Comparison of ENCODE assay signal across 18 cellular contexts in genomic region chr7:112052993-112053392, GRCh38.
DNase-seq lines count a peak whose midpoint lies in the region; ATAC-seq and TF ChIP-seq lines count a peak whose summit lies in the region.
"Had no signal": no experiment of that assay in that cellular context is flagged by ENCODE, and none has a peak within 500 bp of the region (broad histone marks: within the 10 kb centered on the region; RNA-seq: fewer than 3 reads in every experiment).

No MANE protein-coding gene starts in this region.

- no peak for TF ChIP-seq CTCF in Caco-2 (IDR thresholded peaks at IDR 0.05; ENCODE audit: insufficient read depth in 1 of 2, low read depth in 1 of 2, low read length in 1 of 2, severe bottlenecking in 1 of 2, unreplicated experiment in 1 of 2)
- no peak for TF ChIP-seq CTCF in choroid plexus epithelial cell (conservative IDR thresholded peaks at IDR 0.05; ENCODE audit: low read depth, low read length)
- no peak for TF ChIP-seq CTCF in psoas muscle (IDR thresholded peaks at IDR 0.05)

- peaks cover 10% of the 10 kb centered on the region for H3K4me1 ChIP-seq in Caco-2
- H3K4me1 ChIP-seq in psoas muscle = peaks cover 47% of the 10 kb centered on the region

- no peak overlapping the region for H3K27ac ChIP-seq in psoas muscle

- H3K36me3 ChIP-seq in Caco-2 (ENCODE audit: control insufficient read depth, insufficient read depth, low read length) (no peaks in the 10 kb centered on the region), psoas muscle (ENCODE audit: insufficient read depth in 1 of 2, low read depth in 1 of 2) (no peaks in the 10 kb centered on the region)
- H3K36me3 ChIP-seq: BE2C had no signal

- no TSS peak for BruUV-seq in Caco-2 (replicated peaks; lab: Mats Ljungman, UMichigan)

- H3K4me1 Mint-ChIP-seq in Caco-2 (ENCODE audit: low read depth, unreplicated experiment) = peaks cover 16% of the 10 kb centered on the region
- H3K4me1 Mint-ChIP-seq in activated CD4-positive, alpha-beta T cell treated with anti-CD3 and anti-CD28 coated beads for 36 hours = peaks cover 3% of the 10 kb centered on the region

- POLR2A ChIA-PET in Caco-2 (lab: Charles Lee) = no interaction called here
- POLR2A ChIA-PET in HEK293T (lab: Yijun Ruan, JAX) = no interaction called here
- POLR2A ChIA-PET in activated CD4-positive, alpha-beta T cell treated with anti-CD3 and anti-CD28 coated beads for 36 hours (lab: Charles Lee) = no interaction called here

- H3K4me3 Mint-ChIP-seq in Caco-2 (ENCODE audit: unreplicated experiment) = peak overlapping the region; percentile 41
- H3K4me3 Mint-ChIP-seq in activated CD4-positive, alpha-beta T cell treated with anti-CD3 and anti-CD28 coated beads for 36 hours = no peak overlapping the region

- ATAC-seq in psoas muscle (peak; percentile 40 to 84 (median 70)), GM21786 (IDR thresholded peaks at IDR 0.05; ENCODE audit: unreplicated experiment) (no peak)
- ATAC-seq in activated CD4-positive, alpha-beta T cell treated with anti-CD3 and anti-CD28 coated beads for 36 hours = no peak
- ATAC-seq: K562, Panc1, SK-N-SH treated with all-trans-retinoic acid at 6 μM for 48 hours had no signal

- H3K27me3 ChIP-seq in Caco-2 (replicated peaks; ENCODE audit: control insufficient read depth, insufficient read depth, low read length) (no peaks in the 10 kb centered on the region), psoas muscle (ENCODE audit: insufficient read depth in 3 of 3, low read length in 2 of 3) (no peaks in the 10 kb centered on the region)
- H3K27me3 ChIP-seq: BE2C had no signal

- H3K27ac Mint-ChIP-seq in Caco-2 (ENCODE audit: unreplicated experiment) = no peak overlapping the region
- no peak overlapping the region for H3K27ac Mint-ChIP-seq in activated CD4-positive, alpha-beta T cell treated with anti-CD3 and anti-CD28 coated beads for 36 hours

- intact Hi-C loops in Caco-2 (cut with micrococcal nuclease; ENCODE audit: unreplicated experiment) (no loop called here), psoas muscle (cut with DNase I) (no loop called here)
- intact Hi-C loops in activated CD4-positive, alpha-beta T cell treated with anti-CD3 and anti-CD28 coated beads for 36 hours (cut with DNase I, micrococcal nuclease) = no loop called here

- DNase-seq in Caco-2 (no peak), HEK293T (ENCODE audit: extremely low spot score) (no peak), choroid plexus epithelial cell (ENCODE audit: low read depth) (peak; percentile 17), psoas muscle (no peak), kidney tubule cell (ENCODE audit: low spot score) (no peak)
- no peak for DNase-seq in activated CD4-positive, alpha-beta T cell treated with anti-CD3 and anti-CD28 coated beads for 36 hours
- DNase-seq: BE2C, DND-41, NCI-H1092 treated with DMSO at 0.1 percent for 48 hours, NCI-H1436 treated with DMSO at 0.1 percent for 48 hours, NCI-H1930, NCI-H510A, NCI-H748 treated with DMSO at 0.1 percent for 48 hours, SIG-M5 had no signal

- H3K4me3 ChIP-seq in Caco-2 (ENCODE audit: low read depth, low read length) = no peak overlapping the region
- H3K4me3 ChIP-seq in choroid plexus epithelial cell (ENCODE audit: low read depth, low read length) = no peak overlapping the region
- peak overlapping the region; percentile 20 for H3K4me3 ChIP-seq in psoas muscle
- H3K4me3 ChIP-seq: K562 had no signal

- H3K9me3 ChIP-seq in Caco-2 (no peaks in the 10 kb centered on the region), psoas muscle (no peaks in the 10 kb centered on the region)
- H3K9me3 ChIP-seq: BE2C had no signal

- H3K9me3 Mint-ChIP-seq in Caco-2 (ENCODE audit: unreplicated experiment) = no peaks in the 10 kb centered on the region
- no peaks in the 10 kb centered on the region for H3K9me3 Mint-ChIP-seq in activated CD4-positive, alpha-beta T cell treated with anti-CD3 and anti-CD28 coated beads for 36 hours (ENCODE audit: low read depth)

- no peaks in the 10 kb centered on the region for H3K27me3 Mint-ChIP-seq in Caco-2 (ENCODE audit: insufficient read depth, unreplicated experiment)
- no peaks in the 10 kb centered on the region for H3K27me3 Mint-ChIP-seq in activated CD4-positive, alpha-beta T cell treated with anti-CD3 and anti-CD28 coated beads for 36 hours

- H3K36me3 Mint-ChIP-seq in Caco-2 (ENCODE audit: insufficient read depth, unreplicated experiment) = no peaks in the 10 kb centered on the region
- no peaks in the 10 kb centered on the region for H3K36me3 Mint-ChIP-seq in activated CD4-positive, alpha-beta T cell treated with anti-CD3 and anti-CD28 coated beads for 36 hours (ENCODE audit: low read depth)

- WGBS in psoas muscle, 3 donors = 29 to 49% (median 37%) methylated on average over 1 of the region's 1 CpG

- CTCF ChIA-PET in Caco-2 (lab: Charles Lee) = no interaction called here
- CTCF ChIA-PET in HEK293T (lab: Yijun Ruan, JAX) = no interaction called here
- CTCF ChIA-PET in activated CD4-positive, alpha-beta T cell treated with anti-CD3 and anti-CD28 coated beads for 36 hours (lab: Charles Lee) = interaction anchor here (0.6 kb wide), 1 partner anchor 10 kb away, joined by 3 read pairs; no protein-coding TSS in a partner anchor

TF ChIP-seq in HEK293T, 16 proteins besides CTCF, POLR2A, EP300 and RAD21:
- TF ChIP-seq HDGF (IDR thresholded peaks at IDR 0.05; ENCODE audit: borderline replicate concordance) (no peak), PKNOX1 (IDR thresholded peaks at IDR 0.05) (peak; percentile 70)

Comparison
In these comparisons a context has a peak if more than half of its experiments do, and no peak if none do; other contexts are left out.
1. ATAC-seq: peak in psoas muscle (4 of 4); none in activated CD4-positive, alpha-beta T cell treated with anti-CD3 and anti-CD28 coated beads for 36 hours (single experiment) and GM21786 (single experiment).